In the genomic region with DNA sequence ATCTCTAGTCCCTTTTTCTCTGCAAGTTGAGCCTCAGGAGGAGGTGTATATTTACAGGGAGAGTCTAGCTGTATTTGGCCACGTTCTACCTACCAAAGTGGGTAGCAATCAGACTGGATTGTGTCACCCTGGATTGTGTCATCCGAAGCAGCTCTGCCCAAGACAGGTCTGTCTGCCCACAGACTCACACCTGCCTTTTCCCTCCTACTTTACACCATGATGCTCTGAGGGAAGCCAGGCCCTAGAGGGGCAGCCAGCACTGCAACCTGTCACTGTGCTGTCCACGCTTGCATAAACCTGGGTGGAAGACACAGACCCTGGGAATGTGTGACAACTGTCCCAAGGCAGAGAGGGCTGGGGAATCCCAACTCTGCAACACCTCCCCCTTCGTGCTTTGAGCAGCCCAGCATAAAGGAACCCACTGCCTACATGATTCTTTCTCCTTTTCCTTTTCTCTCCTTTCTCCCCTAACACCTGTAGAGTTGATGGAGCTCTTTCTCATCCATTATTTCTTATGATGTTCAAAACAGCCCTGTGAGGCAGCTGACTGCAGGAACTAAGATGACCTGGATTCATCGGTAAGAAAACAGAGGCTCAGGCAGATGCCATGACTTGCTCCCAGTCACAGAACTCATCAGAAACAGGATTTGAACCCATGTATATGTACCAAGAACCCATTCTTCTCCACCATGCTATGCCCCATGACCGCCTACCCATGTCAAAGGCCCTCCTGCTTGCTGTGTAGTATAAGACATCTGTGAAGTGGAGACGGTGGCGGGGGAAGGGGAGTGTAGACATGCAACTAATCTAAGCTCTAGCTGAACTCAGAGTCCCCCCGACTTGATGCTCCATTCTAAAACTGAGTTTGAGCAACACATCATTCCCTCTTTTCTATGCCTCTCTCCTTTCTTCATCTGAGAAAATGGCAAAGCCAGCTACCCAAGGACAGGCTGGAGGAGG, we compare ENCODE assay signal across 13 cellular contexts.
DNase-seq lines count a peak whose midpoint lies in the region; ATAC-seq and TF ChIP-seq lines count a peak whose summit lies in the region.
"Had no signal": no experiment of that assay in that cellular context is flagged by ENCODE, and none has a peak within 500 bp of the region (broad histone marks: within the 10 kb centered on the region; RNA-seq: fewer than 3 reads in every experiment).

No MANE protein-coding gene starts in this region.

- H3K4me1 Mint-ChIP-seq in T-helper 1 cell treated with Interleukin-12 subunit alpha and Interleukin-12 subunit beta and Interleukin-4 antibody, amounts not matched to agents 30 μg/mL and 1 μg/mL, for 36 hours (ENCODE audit: low read depth): peaks cover 76% of the 10 kb centered on the region
- peaks cover 99% of the 10 kb centered on the region for H3K4me1 Mint-ChIP-seq in stimulated activated memory B cell treated with anti-CD40 and anti-IgM and Interleukin-4, amounts not matched to agents 10 μg/mL and 1 μg/mL and 100 μg/mL, for 72 hours

- H3K27me3 Mint-ChIP-seq in T-helper 1 cell treated with Interleukin-12 subunit alpha and Interleukin-12 subunit beta and Interleukin-4 antibody, amounts not matched to agents 30 μg/mL and 1 μg/mL, for 36 hours (ENCODE audit: low read depth): no peaks in the 10 kb centered on the region
- no peaks in the 10 kb centered on the region for H3K27me3 Mint-ChIP-seq in stimulated activated memory B cell treated with anti-CD40 and anti-IgM and Interleukin-4, amounts not matched to agents 10 μg/mL and 1 μg/mL and 100 μg/mL, for 72 hours

- no peak for ATAC-seq in stimulated activated memory B cell treated with anti-CD40 and anti-IgM and Interleukin-4, amounts not matched to agents 10 μg/mL and 1 μg/mL and 100 μg/mL, for 72 hours
- no peak for ATAC-seq in HG03565 (IDR thresholded peaks at IDR 0.05; ENCODE audit: unreplicated experiment)
- ATAC-seq: right lobe of liver had no signal

- no peak overlapping the region for H3K4me3 Mint-ChIP-seq in T-helper 1 cell treated with Interleukin-12 subunit alpha and Interleukin-12 subunit beta and Interleukin-4 antibody, amounts not matched to agents 30 μg/mL and 1 μg/mL, for 36 hours
- H3K4me3 Mint-ChIP-seq in stimulated activated memory B cell treated with anti-CD40 and anti-IgM and Interleukin-4, amounts not matched to agents 10 μg/mL and 1 μg/mL and 100 μg/mL, for 72 hours: no peak overlapping the region

- in situ Hi-C loops in GM13977 (cut with MboI; ENCODE audit: low pct_unique_long_range_greater_than_20kb, low sequenced_read_pairs, unreplicated experiment): no loop called here

- peaks cover 14% of the 10 kb centered on the region for H3K36me3 Mint-ChIP-seq in T-helper 1 cell treated with Interleukin-12 subunit alpha and Interleukin-12 subunit beta and Interleukin-4 antibody, amounts not matched to agents 30 μg/mL and 1 μg/mL, for 36 hours (ENCODE audit: low read depth)
- H3K36me3 Mint-ChIP-seq in stimulated activated memory B cell treated with anti-CD40 and anti-IgM and Interleukin-4, amounts not matched to agents 10 μg/mL and 1 μg/mL and 100 μg/mL, for 72 hours: peaks cover 26% of the 10 kb centered on the region

- no peaks in the 10 kb centered on the region for H3K9me3 Mint-ChIP-seq in T-helper 1 cell treated with Interleukin-12 subunit alpha and Interleukin-12 subunit beta and Interleukin-4 antibody, amounts not matched to agents 30 μg/mL and 1 μg/mL, for 36 hours
- H3K9me3 Mint-ChIP-seq in stimulated activated memory B cell treated with anti-CD40 and anti-IgM and Interleukin-4, amounts not matched to agents 10 μg/mL and 1 μg/mL and 100 μg/mL, for 72 hours: no peaks in the 10 kb centered on the region

- H3K27ac Mint-ChIP-seq in T-helper 1 cell treated with Interleukin-12 subunit alpha and Interleukin-12 subunit beta and Interleukin-4 antibody, amounts not matched to agents 30 μg/mL and 1 μg/mL, for 36 hours: peak overlapping the region; percentile 1
- peak overlapping the region; percentile 94 for H3K27ac Mint-ChIP-seq in stimulated activated memory B cell treated with anti-CD40 and anti-IgM and Interleukin-4, amounts not matched to agents 10 μg/mL and 1 μg/mL and 100 μg/mL, for 72 hours

- H3K27ac ChIP-seq in cingulate gyrus (ENCODE audit: low read depth, low read length): peak overlapping the region; percentile 66
- H3K27ac ChIP-seq: hepatocyte, HL-60, right lobe of liver had no signal

- no peak for TF ChIP-seq CTCF in GM13977 (IDR thresholded peaks at IDR 0.05; ENCODE audit: extremely low read depth, insufficient read depth, missing control alignments)

- peak; percentile 27 to 38 for DNase-seq in activated CD4-positive, alpha-beta T cell treated with anti-CD3 and anti-CD28 coated beads for 4 hours
- no peak for DNase-seq in activated CD4-positive, alpha-beta T cell treated with anti-CD3 and anti-CD28 coated beads, Interleukin-2, amount 50 U/mL, for 48 hours
- DNase-seq in NCI-H2171 (lab: John Stamatoyannopoulos, UW): no peak
- no peak for DNase-seq in GM13977 (ENCODE audit: low spot score)
- DNase-seq: effector CD8-positive, alpha-beta T cell; midbrain; right lobe of liver had no signal

Comparison
In these comparisons a context has a peak if more than half of its experiments do, and no peak if none do; other contexts are left out.
1. DNase-seq: peak in activated CD4-positive, alpha-beta T cell treated with anti-CD3 and anti-CD28 coated beads for 4 hours (2 of 2); none in activated CD4-positive, alpha-beta T cell treated with anti-CD3 and anti-CD28 coated beads, Interleukin-2, amount 50 U/mL, for 48 hours (0 of 2), NCI-H2171 (single experiment) and GM13977 (single experiment).